ENCODE assay signal across 8 cellular contexts in the genomic region with DNA sequence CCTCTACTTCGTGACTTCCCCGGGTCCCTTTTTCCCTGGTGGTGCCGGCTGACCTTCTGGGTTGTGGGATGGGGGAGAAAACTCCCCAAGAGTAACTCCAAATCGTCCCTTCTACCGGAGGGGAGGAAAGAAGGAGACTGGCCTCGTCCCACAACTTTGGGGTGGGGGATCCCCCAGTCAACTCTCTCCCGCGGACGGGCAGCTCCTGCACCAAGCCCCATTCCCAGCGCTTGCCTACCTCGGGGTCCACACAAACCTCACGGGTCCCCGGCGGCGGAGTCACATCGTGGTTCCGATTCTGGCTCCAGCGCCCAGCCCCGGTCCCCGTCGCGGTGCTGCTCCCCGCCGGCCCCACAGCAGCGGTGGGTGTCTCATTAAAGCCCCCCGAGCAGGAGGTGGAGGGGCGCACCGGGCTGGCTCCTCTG. TPM values are rescaled to one million over a fixed set of nuclear protein-coding genes. Genes with fewer than 3 reads are reported as not detected.
A peak's percentile ranks its signal among the peaks of the same experiment; 100 is the strongest.
DNase-seq lines count a peak whose midpoint lies in the region; ATAC-seq and TF ChIP-seq lines count a peak whose summit lies in the region.

No MANE protein-coding gene starts in this region.

- H3K4me3 ChIP-seq in left ventricle myocardium inferior: peak overlapping the region; percentile 75

- no peaks in the 10 kb centered on the region for H3K36me3 ChIP-seq in left ventricle myocardium inferior

- peak overlapping the region; percentile 54 for H3K27ac ChIP-seq in left ventricle myocardium inferior (replicated peaks)

- intact Hi-C loops in left ventricle myocardium inferior (cut with micrococcal nuclease): loop anchor here (5.0 to 10.0 kb wide), 2 partner anchors 832 to 995 kb away; no protein-coding TSS in a partner anchor
- intact Hi-C loops in sciatic nerve (cut with DNase I): no loop called here

- ATAC-seq in sciatic nerve: peak; percentile 22
- no peak for ATAC-seq in HG02981 (IDR thresholded peaks at IDR 0.05; ENCODE audit: unreplicated experiment)

- H3K4me1 ChIP-seq in left ventricle myocardium inferior: peaks cover 38% of the 10 kb centered on the region

- peaks cover 63% of the 10 kb centered on the region for H3K27me3 ChIP-seq in left ventricle myocardium inferior (ENCODE audit: low read depth)

- POLR2A ChIA-PET in GM10248 (lab: Yijun Ruan, JAX): no interaction called here

- TF ChIP-seq CTCF in GM10248 (IDR thresholded peaks at IDR 0.05; ENCODE audit: control extremely low read depth, extremely low read depth, low read depth, missing control alignments) (no peak), left ventricle myocardium inferior (IDR thresholded peaks at IDR 0.05; ENCODE audit: borderline replicate concordance) (no peak)

- CTCF ChIA-PET in GM10248 (lab: Yijun Ruan, JAX): interaction anchor here (0.8 to 5.5 kb wide), 22 partner anchors 10 to 1644 kb away, joined by 3 to 112 read pairs (median 7); no protein-coding TSS in a partner anchor

- H3K9me3 ChIP-seq in left ventricle myocardium inferior (replicated peaks): no peaks in the 10 kb centered on the region

- DNase-seq in GM10248 (ENCODE audit: extremely low spot score) (peak; percentile 22), SK-N-DZ (ENCODE audit: low spot score) (peak; percentile 27), left ventricle myocardium inferior (no peak), sciatic nerve (ENCODE audit: low spot score) (no peak), ureter (ENCODE audit: low spot score) (no peak), NCI-H446 treated with DMSO at 0.1 percent for 48 hours (lab: John Stamatoyannopoulos, UW) (no peak), DMS 273 treated with DMSO at 0.1 percent for 48 hours (lab: John Stamatoyannopoulos, UW) (no peak)

RNA-seq across cellular contexts. Expression of a gene that starts 0.3 kb away (rescaled TPM):
- polyA plus RNA-seq in SK-N-DZ (2014; cell fraction: cytosol; rRNA removed): 16.5 and 17.5 TPM in 2 replicates
- 15.7 and 17.1 TPM in 2 replicates for polyA plus RNA-seq in SK-N-DZ (2014; cell fraction: nucleus; rRNA removed)
- total RNA-seq in left ventricle myocardium inferior (3.1 TPM), sciatic nerve (0.18 TPM), ureter (6.0 TPM)

Comparison
In these comparisons a context has a peak if more than half of its experiments do, and no peak if none do; other contexts are left out.
1. DNase-seq: peak in GM10248 (single experiment) and SK-N-DZ (single experiment); none in left ventricle myocardium inferior (single experiment), sciatic nerve (single experiment), ureter (single experiment), NCI-H446 treated with DMSO at 0.1 percent for 48 hours (single experiment) and DMS 273 treated with DMSO at 0.1 percent for 48 hours (single experiment).